Comparison of ENCODE assay signal across 1 cellular context in the genomic region with DNA sequence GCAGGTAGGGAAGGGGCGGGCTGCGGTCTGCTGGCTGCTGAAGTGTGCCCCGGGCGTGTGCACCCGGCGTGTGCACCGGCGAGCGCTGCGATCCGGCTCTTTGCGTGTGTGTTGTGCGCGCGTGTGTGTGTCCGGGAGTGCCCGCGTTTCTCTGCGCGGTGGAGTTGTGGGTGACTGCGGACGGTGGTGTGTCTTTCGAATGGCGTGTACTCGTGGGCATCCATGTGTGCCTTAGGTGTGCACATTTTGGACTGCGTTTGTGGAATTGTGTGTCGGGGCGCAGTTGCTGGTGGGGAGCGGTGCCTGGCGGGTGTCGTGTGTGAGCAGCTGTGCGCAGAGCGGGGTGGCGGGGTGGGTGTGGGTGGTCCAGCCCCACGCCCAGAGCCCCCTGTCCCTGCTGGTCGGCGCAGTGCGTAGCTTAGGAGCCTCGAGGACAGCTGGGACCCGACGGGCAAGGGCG.
A peak's percentile ranks its signal among the peaks of the same experiment; 100 is the strongest.
TF ChIP-seq lines count a peak whose summit lies in the region.

No MANE protein-coding gene starts in this region.

TF ChIP-seq in K562, 482 proteins besides CTCF, POLR2A, EP300 and RAD21 (continued from another document and continues in another):
- TF ChIP-seq ARID4B (CRISPR knock-in tag; IDR thresholded peaks at IDR 0.05) (peak; percentile 77), TEAD2 (tag; IDR thresholded peaks at IDR 0.05) (no peak), ZNF644 (tag; IDR thresholded peaks at IDR 0.05; ENCODE audit: low read depth) (no peak), RBFOX2 (IDR thresholded peaks at IDR 0.05; ENCODE audit: low read depth, low read length) (peak; percentile 7; the same call in 1 of the 2 replicates), KAT7 (CRISPR knock-in tag; IDR thresholded peaks at IDR 0.05; ENCODE audit: borderline replicate concordance) (no peak; the same call in 1 of the 2 replicates), HIVEP1 (CRISPR knock-in tag; IDR thresholded peaks at IDR 0.05) (no peak), NR3C1 (CRISPR knock-in tag; IDR thresholded peaks at IDR 0.05) (0 out of 2 replicates have a peak, but pooled peaks have one; percentile 51), CTCFL (IDR thresholded peaks at IDR 0.05; ENCODE audit: borderline replicate concordance, insufficient read depth, low read depth, low read length, poor library complexity, severe bottlenecking) (no peak), ZBTB7A (IDR thresholded peaks at IDR 0.05; ENCODE audit: borderline replicate concordance, control insufficient read depth, low read depth, low read length) (peak; percentile 70; the same call in 1 of the 2 replicates), MNT (conservative IDR thresholded peaks at IDR 0.05) (peak; percentile 24 to 41; a peak in 1 of 4 replicates), PHF21A (IDR thresholded peaks at IDR 0.05; ENCODE audit: borderline replicate concordance, low read depth) (no peak), SMARCA5 (IDR thresholded peaks at IDR 0.05) (no peak), MYC (IDR thresholded peaks at IDR 0.05; ENCODE audit: low read depth, low read length) (no peak), MYC (CRISPR knock-in tag; IDR thresholded peaks at IDR 0.05; ENCODE audit: borderline replicate concordance, low read depth) (peak; percentile 20; the same call in 1 of the 2 replicates), ZNF282 (CRISPR knock-in tag; IDR thresholded peaks at IDR 0.05) (no peak), ZKSCAN1 (IDR thresholded peaks at IDR 0.05; ENCODE audit: low read depth, low read length) (no peak), SREBF2 (CRISPR knock-in tag; IDR thresholded peaks at IDR 0.05) (no peak), MTA3 (IDR thresholded peaks at IDR 0.05; ENCODE audit: borderline replicate concordance) (peak; percentile 37; the same call in 1 of the 2 replicates), CCNT2 (IDR thresholded peaks at IDR 0.05; ENCODE audit: borderline replicate concordance, extremely low read depth, insufficient read length, low read depth, low read length) (peak; percentile 43), NCOA6 (IDR thresholded peaks at IDR 0.05) (no peak), DACH1 (IDR thresholded peaks at IDR 0.05; ENCODE audit: partially characterized antibody) (no peak), CREB1 (IDR thresholded peaks at IDR 0.05) (no peak), CREB1 (CRISPR knock-in tag; IDR thresholded peaks at IDR 0.05) (no peak; the same call in 1 of the 2 replicates), MXI1 (IDR thresholded peaks at IDR 0.05; ENCODE audit: low read depth, low read length) (no peak), THRA (IDR thresholded peaks at IDR 0.05) (no peak), FOXP4 (CRISPR knock-in tag; IDR thresholded peaks at IDR 0.05; ENCODE audit: borderline replicate concordance) (no peak), STAG1 (CRISPR knock-in tag; IDR thresholded peaks at IDR 0.05; ENCODE audit: borderline replicate concordance) (peak; percentile 22; the same call in 1 of the 2 replicates), BRF1 (IDR thresholded peaks at IDR 0.05; ENCODE audit: borderline replicate concordance, extremely low read depth, insufficient read length) (no peak), SAP30 (IDR thresholded peaks at IDR 0.05; ENCODE audit: borderline replicate concordance, insufficient read depth, low read depth, low read length, poor library complexity, severe bottlenecking) (peak; percentile 86), ZNF146 (CRISPR knock-in tag; IDR thresholded peaks at IDR 0.05; ENCODE audit: unreplicated experiment) (no peak), ZC3H4 (CRISPR knock-in tag; IDR thresholded peaks at IDR 0.05; ENCODE audit: borderline replicate concordance) (peak; percentile 71; the same call in 1 of the 2 replicates), GABPB1 (CRISPR knock-in tag; IDR thresholded peaks at IDR 0.05) (0 out of 2 replicates have a peak, but pooled peaks have one; percentile 29), ZFPM2 (CRISPR knock-in tag; IDR thresholded peaks at IDR 0.05) (no peak), FOXP1 (CRISPR knock-in tag; IDR thresholded peaks at IDR 0.05) (peak; percentile 61; the same call in 1 of the 2 replicates), HMGN3 (IDR thresholded peaks at IDR 0.05; ENCODE audit: borderline replicate concordance, extremely low read depth, insufficient read length, low read depth, low read length) (peak; percentile 21), ZBTB2 (IDR thresholded peaks at IDR 0.05) (peak; percentile 78), ZNF76 (CRISPR knock-in tag; IDR thresholded peaks at IDR 0.05; ENCODE audit: borderline replicate concordance) (no peak), NRF1 (conservative IDR thresholded peaks at IDR 0.05 in 1 of 2, IDR thresholded peaks at IDR 0.05 in 1 of 2) (peak; percentile 43 to 59; a peak in 2 of 4 replicates), POLR3G (IDR thresholded peaks at IDR 0.05; ENCODE audit: extremely low read depth, insufficient read length, insufficient replicate concordance) (no peak), KDM1A (IDR thresholded peaks at IDR 0.05) (peak in 1 of 2 experiments; percentile 97; a peak in 2 of 4 replicates), NR2C1 (IDR thresholded peaks at IDR 0.05) (no peak), NR2C1 (tag; IDR thresholded peaks at IDR 0.05) (no peak), PATZ1 (CRISPR knock-in tag; IDR thresholded peaks at IDR 0.05; ENCODE audit: borderline replicate concordance) (no peak)
- TF ChIP-seq, protein P1, sequence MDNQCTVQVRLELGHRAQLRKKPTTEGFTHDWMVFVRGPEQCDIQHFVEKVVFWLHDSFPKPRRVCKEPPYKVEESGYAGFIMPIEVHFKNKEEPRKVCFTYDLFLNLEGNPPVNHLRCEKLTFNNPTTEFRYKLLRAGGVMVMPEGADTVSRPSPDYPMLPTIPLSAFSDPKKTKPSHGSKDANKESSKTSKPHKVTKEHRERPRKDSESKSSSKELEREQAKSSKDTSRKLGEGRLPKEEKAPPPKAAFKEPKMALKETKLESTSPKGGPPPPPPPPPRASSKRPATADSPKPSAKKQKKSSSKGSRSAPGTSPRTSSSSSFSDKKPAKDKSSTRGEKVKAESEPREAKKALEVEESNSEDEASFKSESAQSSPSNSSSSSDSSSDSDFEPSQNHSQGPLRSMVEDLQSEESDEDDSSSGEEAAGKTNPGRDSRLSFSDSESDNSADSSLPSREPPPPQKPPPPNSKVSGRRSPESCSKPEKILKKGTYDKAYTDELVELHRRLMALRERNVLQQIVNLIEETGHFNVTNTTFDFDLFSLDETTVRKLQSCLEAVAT (IDR thresholded peaks at IDR 0.05): peak in 1 of 2 experiments; percentile 67; a peak in 1 of 4 replicates
